In genomic region chr3:49688338-49689045, GRCh38 we compare ENCODE assay signal across 9 cellular contexts. TPM values are rescaled to one million over a fixed set of nuclear protein-coding genes. Genes with fewer than 3 reads are reported as not detected.
DNase-seq lines count a peak whose midpoint lies in the region; ATAC-seq and TF ChIP-seq lines count a peak whose summit lies in the region.
"Not testable (repeated sequence)": the region's sequence is repeated elsewhere in the genome, so short reads cannot be mapped to it uniquely, and the experiment has no call there.
"Had no signal": no experiment of that assay in that cellular context is flagged by ENCODE, and none has a peak within 500 bp of the region (broad histone marks: within the 10 kb centered on the region; RNA-seq: fewer than 3 reads in every experiment).

No MANE protein-coding gene starts in this region.

- not testable (repeated sequence) for H3K9me3 ChIP-seq in NT2/D1 (ENCODE audit: insufficient read depth, low read length); thyroid gland

- H3K27ac ChIP-seq in thyroid gland: peak overlapping the region; percentile 51 to 85 (median 75)

- peak overlapping the region; percentile 96 for H3K4me3 Mint-ChIP-seq in activated T-helper 17 cell treated with anti-CD3 and anti-CD28 coated beads, Interleukin-2, amount 50 U/mL, for 72 hours
- peak overlapping the region; percentile 97 to 98 for H3K4me3 Mint-ChIP-seq in effector memory CD8-positive, alpha-beta T cell
- H3K4me3 Mint-ChIP-seq in osteocyte (ENCODE audit: unreplicated experiment): peak overlapping the region; percentile 97

- peak; percentile 5 for ATAC-seq in HG02610 (IDR thresholded peaks at IDR 0.05; ENCODE audit: unreplicated experiment)
- not testable (repeated sequence) for ATAC-seq in activated T-helper 17 cell treated with anti-CD3 and anti-CD28 coated beads, Interleukin-2, amount 50 U/mL, for 72 hours (replicated peaks); effector memory CD8-positive, alpha-beta T cell (replicated peaks)

- H3K36me3 Mint-ChIP-seq in activated T-helper 17 cell treated with anti-CD3 and anti-CD28 coated beads, Interleukin-2, amount 50 U/mL, for 72 hours (ENCODE audit: low read depth): peaks cover 14% of the 10 kb centered on the region
- H3K36me3 Mint-ChIP-seq in effector memory CD8-positive, alpha-beta T cell (ENCODE audit: insufficient read depth): peaks cover 30% of the 10 kb centered on the region
- H3K36me3 Mint-ChIP-seq in osteocyte (ENCODE audit: unreplicated experiment): not testable (repeated sequence)

- WGBS in thyroid gland, 2 donors: 57 to 76% methylated on average over 5 to 6 of the region's 7 CpGs

- not testable (repeated sequence) for H3K9me3 Mint-ChIP-seq in activated T-helper 17 cell treated with anti-CD3 and anti-CD28 coated beads, Interleukin-2, amount 50 U/mL, for 72 hours; effector memory CD8-positive, alpha-beta T cell; osteocyte (ENCODE audit: unreplicated experiment)

- H3K27me3 Mint-ChIP-seq in activated T-helper 17 cell treated with anti-CD3 and anti-CD28 coated beads, Interleukin-2, amount 50 U/mL, for 72 hours; effector memory CD8-positive, alpha-beta T cell; osteocyte (ENCODE audit: unreplicated experiment): not testable (repeated sequence)

- not testable (repeated sequence) for TF ChIP-seq POLR2A in thyroid gland (IDR thresholded peaks at IDR 0.05)

- DNase-seq in NT2/D1 (ENCODE audit: low read depth, low spot score); effector memory CD8-positive, alpha-beta T cell; kidney epithelial cell (ENCODE audit: low read depth); osteocyte (ENCODE audit: extremely low spot score, unreplicated experiment); thyroid gland: not testable (repeated sequence)

- peaks cover 18% of the 10 kb centered on the region for H3K36me3 ChIP-seq in NT2/D1 (ENCODE audit: insufficient read depth, insufficient read length, low read length)
- H3K36me3 ChIP-seq in kidney epithelial cell (ENCODE audit: control insufficient read depth, insufficient read depth, low read length); thyroid gland: not testable (repeated sequence)

- intact Hi-C loops in thyroid gland (cut with DNase I): not testable (repeated sequence)

- H3K27ac Mint-ChIP-seq in activated T-helper 17 cell treated with anti-CD3 and anti-CD28 coated beads, Interleukin-2, amount 50 U/mL, for 72 hours: peak overlapping the region; percentile 99
- peak overlapping the region; percentile 98 for H3K27ac Mint-ChIP-seq in effector memory CD8-positive, alpha-beta T cell
- peak overlapping the region; percentile 98 for H3K27ac Mint-ChIP-seq in osteocyte (ENCODE audit: unreplicated experiment)

- not testable (repeated sequence) for TF ChIP-seq CTCF in kidney epithelial cell (IDR thresholded peaks at IDR 0.05; ENCODE audit: insufficient read depth, low read length, poor library complexity, severe bottlenecking); osteocyte (IDR thresholded peaks at IDR 0.05); thyroid gland (IDR thresholded peaks at IDR 0.05)

- H3K4me1 Mint-ChIP-seq in activated T-helper 17 cell treated with anti-CD3 and anti-CD28 coated beads, Interleukin-2, amount 50 U/mL, for 72 hours: not testable (repeated sequence)
- peaks cover 34 to 36% of the 10 kb centered on the region in 2 donors for H3K4me1 Mint-ChIP-seq in effector memory CD8-positive, alpha-beta T cell (ENCODE audit: low read depth in 2 of 2)
- H3K4me1 Mint-ChIP-seq in osteocyte (ENCODE audit: unreplicated experiment): peaks cover 29% of the 10 kb centered on the region

- not testable (repeated sequence) for H3K27me3 ChIP-seq in NT2/D1 (ENCODE audit: insufficient read depth, insufficient read length); kidney epithelial cell (ENCODE audit: control insufficient read depth, insufficient read depth, low read length); thyroid gland

- H3K4me3 ChIP-seq in GM08714 (ENCODE audit: low read length) (peak overlapping the region; percentile 83; the same call in 1 of the 2 replicates), NT2/D1 (ENCODE audit: insufficient read length, low read depth) (peak overlapping the region; percentile 95), kidney epithelial cell (ENCODE audit: low read depth, low read length) (peak overlapping the region; percentile 88), thyroid gland (replicated peaks in 1 of 3) (peak overlapping the region in 1 of 3 donors; percentile 91)

- H3K4me1 ChIP-seq in NT2/D1 (ENCODE audit: insufficient read depth, insufficient read length): not testable (repeated sequence)
- H3K4me1 ChIP-seq in thyroid gland: peaks cover 24 to 46% of the 10 kb centered on the region in 2 donors

- H3K9ac ChIP-seq in NT2/D1 (ENCODE audit: insufficient read length, low read depth): peak overlapping the region; percentile 97

RNA-seq across cellular contexts. Expression of gene MST1, which starts 0.8 kb away (rescaled TPM):
- 10 to 100 TPM in 1 of 2 donors, 1 to 10 TPM in 1; 8.4 to 28.2 TPM for total RNA-seq in activated T-helper 17 cell treated with anti-CD3 and anti-CD28 coated beads, Interleukin-2, amount 50 U/mL, for 72 hours
- total RNA-seq in kidney epithelial cell (12.4 and 21.6 TPM in 2 replicates), osteocyte (35.9 and 38.3 TPM in 2 replicates), thyroid gland (10 to 100 TPM; 21.5 to 43.5 (median 40.7) TPM)

RNA-seq across cellular contexts. Expression of gene RNF123, which starts 0.9 kb away (rescaled TPM):
- 10 to 100 TPM; 22.8 to 44.5 TPM for total RNA-seq in activated T-helper 17 cell treated with anti-CD3 and anti-CD28 coated beads, Interleukin-2, amount 50 U/mL, for 72 hours
- 30.0 and 30.8 TPM in 2 replicates for total RNA-seq in kidney epithelial cell
- 50.9 and 61.0 TPM in 2 replicates for total RNA-seq in osteocyte
- total RNA-seq in thyroid gland: 10 to 100 TPM; 25.9 to 36.8 (median 33.5) TPM

RNA-seq across cellular contexts. Expression of gene APEH, which starts 14.3 kb away (rescaled TPM):
- total RNA-seq in activated T-helper 17 cell treated with anti-CD3 and anti-CD28 coated beads, Interleukin-2, amount 50 U/mL, for 72 hours: 100 to 1,000 TPM in 1 of 2 donors, 10 to 100 TPM in 1; 88.6 to 184 TPM
- total RNA-seq in kidney epithelial cell (141 and 146 TPM in 2 replicates), osteocyte (98.5 and 105 TPM in 2 replicates), thyroid gland (100 to 1,000 TPM in 3 of 4 donors, 10 to 100 TPM in 1; 92.2 to 219 (median 185) TPM)

RNA-seq across cellular contexts. Expression of gene AMIGO3, which starts 31.0 kb away (rescaled TPM):
- under 1 TPM in 1 of 2 donors, not detected in 1; 0.29 TPM for total RNA-seq in activated T-helper 17 cell treated with anti-CD3 and anti-CD28 coated beads, Interleukin-2, amount 50 U/mL, for 72 hours
- total RNA-seq in kidney epithelial cell: 2.9 TPM in 1 of 2 replicates, not detected in the other
- not detected in 2 replicates for total RNA-seq in osteocyte
- total RNA-seq in thyroid gland: 1 to 10 TPM in 2 of 4 donors, under 1 TPM in 2; 0.40 to 2.8 (median 1.0) TPM
- total RNA-seq: left colon had no signal

RNA-seq across cellular contexts. Expression of gene GMPPB, which starts 35.3 kb away (rescaled TPM):
- total RNA-seq in activated T-helper 17 cell treated with anti-CD3 and anti-CD28 coated beads, Interleukin-2, amount 50 U/mL, for 72 hours: 10 to 100 TPM; 22.4 to 38.7 TPM
- total RNA-seq in kidney epithelial cell (44.0 and 53.2 TPM in 2 replicates), osteocyte (27.3 and 27.5 TPM in 2 replicates), thyroid gland (10 to 100 TPM; 28.5 to 85.6 (median 57.7) TPM)
